Comparison of ENCODE assay signal across 6 cellular contexts in the genomic region with DNA sequence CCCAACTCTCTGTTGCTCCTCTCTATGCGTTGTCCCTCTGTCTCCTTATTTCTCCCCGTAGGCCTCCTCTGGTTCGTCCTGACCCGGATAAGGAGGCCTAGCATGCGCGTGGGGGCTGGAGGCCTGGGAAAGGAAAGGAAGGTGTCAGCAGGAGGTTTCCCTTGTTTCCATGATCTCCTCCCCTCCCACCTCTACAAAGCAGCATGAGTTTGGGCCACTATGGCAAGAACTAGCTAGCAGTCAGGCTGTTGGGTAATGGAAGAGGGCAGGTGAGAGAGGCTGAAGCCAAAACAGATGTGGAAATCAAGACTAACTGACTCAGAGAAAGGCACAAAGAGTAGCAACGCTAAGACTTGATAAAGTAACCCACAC. TPM values are rescaled to one million over a fixed set of nuclear protein-coding genes. Genes with fewer than 3 reads are reported as not detected.
A peak's percentile ranks its signal among the peaks of the same experiment; 100 is the strongest.
DNase-seq lines count a peak whose midpoint lies in the region; ATAC-seq and TF ChIP-seq lines count a peak whose summit lies in the region.

No MANE protein-coding gene starts in this region.

- no peak for TF ChIP-seq CTCF in AG04449 (IDR thresholded peaks at IDR 0.05; ENCODE audit: insufficient read depth, low read length, missing control alignments)

- H3K4me3 ChIP-seq in AG04449 (ENCODE audit: low read depth, low read length), result peak overlapping the region; percentile 80

- DNase-seq in AG04449 (ENCODE audit: low read depth, low spot score), result no peak
- DNase-seq in T-cell, result no peak
- peak; percentile 75 for DNase-seq in kidney glomerular epithelial cell (lab: John Stamatoyannopoulos, UW)
- no peak for DNase-seq in stimulated activated CD4-positive, alpha-beta T cell treated with anti-CD3 and anti-CD28 coated beads, Interleukin-2, amount 100 ng/mL, for 24 hours
- DNase-seq in activated CD4-positive, alpha-beta T cell treated with anti-CD3 and anti-CD28 coated beads, Interleukin-2, amount 50 U/mL, for 1 hour, result no peak

- peaks cover 14 to 17% (median 16%) of the 10 kb centered on the region in 3 donors for H3K4me1 Mint-ChIP-seq in T-cell

- H3K27me3 Mint-ChIP-seq in T-cell, result no peaks in the 10 kb centered on the region

- POLR2A ChIA-PET in AG04449 (lab: Yijun Ruan, JAX), result interaction anchor here (1.2 kb wide), 1 partner anchor 18 kb away, joined by 3 read pairs; no protein-coding TSS in a partner anchor
- POLR2A ChIA-PET in T-cell (lab: Charles Lee), result interaction anchor here in 1 of 2 donors (0.6 kb wide), 1 partner anchor 568 kb away, joined by 3 read pairs; a partner anchor contains a TSS

- H3K4me3 Mint-ChIP-seq in T-cell, result peak overlapping the region; percentile 86 to 95 (median 94)

- ATAC-seq in T-cell (replicated peaks in 1 of 4), result peak in 2 of 4 experiments; percentile 1 to 3
- no peak for ATAC-seq in HG03045 (IDR thresholded peaks at IDR 0.05; ENCODE audit: unreplicated experiment)

- peak overlapping the region; percentile 81 to 91 for H3K27ac Mint-ChIP-seq in T-cell

- CTCF ChIA-PET in AG04449 (lab: Yijun Ruan, JAX), result interaction anchor here (0.7 to 2.5 kb wide), 2 partner anchors 16 to 47 kb away, joined by 3 to 16 read pairs; no protein-coding TSS in a partner anchor
- CTCF ChIA-PET in T-cell (lab: Charles Lee), result interaction anchor here in 1 of 2 donors (0.7 to 1.9 kb wide), 3 partner anchors 10 to 49 kb away, joined by 3 to 5 read pairs (median 4); a partner anchor contains a TSS

- no peaks in the 10 kb centered on the region for H3K9me3 Mint-ChIP-seq in T-cell

- H3K36me3 Mint-ChIP-seq in T-cell, result no peaks in the 10 kb centered on the region

RNA-seq across cellular contexts. Expression of a gene that starts 0.7 kb away (rescaled TPM):
- 10 to 100 TPM in 1 of 5 donors, 1 to 10 TPM in 4; 2.5 to 11.5 (median 8.5) TPM for total RNA-seq in T-cell

RNA-seq across cellular contexts. Expression of a gene that starts 9.3 kb away (rescaled TPM):
- total RNA-seq in T-cell, result 10 to 100 TPM in 3 of 5 donors, 1 to 10 TPM in 2; 3.7 to 41.2 (median 38.8) TPM

RNA-seq across cellular contexts. Expression of a gene that starts 18.6 kb away (rescaled TPM):
- 1 to 10 TPM in 3 of 5 donors, under 1 TPM in 2; 0.68 to 3.2 (median 2.3) TPM for total RNA-seq in T-cell

RNA-seq across cellular contexts. Expression of a gene that starts 18.8 kb away (rescaled TPM):
- total RNA-seq in T-cell, result 10 to 100 TPM; 35.4 to 60.4 (median 52.4) TPM

RNA-seq across cellular contexts. Expression of a gene that starts 28.7 kb away (rescaled TPM):
- total RNA-seq in T-cell, result 1 to 10 TPM; 1.9 to 6.2 (median 5.3) TPM
